ENCODE assay signal across 1 cellular context in genomic region chr17:4788159-4788806, GRCh38.
TF ChIP-seq lines count a peak whose summit lies in the region.

No MANE protein-coding gene starts in this region.

TF ChIP-seq in HepG2, 621 proteins besides CTCF, POLR2A, EP300 and RAD21 (continued from another document):
- peak; percentile 72; the same call in 1 of the 2 replicates for TF ChIP-seq ZFP36L1 (CRISPR knock-in tag; IDR thresholded peaks at IDR 0.05)
- TF ChIP-seq MYNN (CRISPR knock-in tag; IDR thresholded peaks at IDR 0.05; ENCODE audit: low read depth): 0 out of 2 replicates have a peak, but pooled peaks have one; percentile 7
- TF ChIP-seq ZNF274 (CRISPR knock-in tag; IDR thresholded peaks at IDR 0.05): no peak
- no peak for TF ChIP-seq ZNF800 (CRISPR knock-in tag; IDR thresholded peaks at IDR 0.05)
- no peak for TF ChIP-seq ZNF33A (CRISPR knock-in tag; IDR thresholded peaks at IDR 0.05; ENCODE audit: borderline replicate concordance)
- peak; percentile 58 for TF ChIP-seq CREM (IDR thresholded peaks at IDR 0.05)
- TF ChIP-seq CREM (CRISPR knock-in tag; IDR thresholded peaks at IDR 0.05): no peak
- TF ChIP-seq ZNF468 (CRISPR knock-in tag; IDR thresholded peaks at IDR 0.05): 0 out of 2 replicates have a peak, but pooled peaks have one; percentile 1
- TF ChIP-seq ZNF562 (CRISPR knock-in tag; IDR thresholded peaks at IDR 0.05; ENCODE audit: borderline replicate concordance): no peak
- TF ChIP-seq ATF2 (CRISPR knock-in tag; IDR thresholded peaks at IDR 0.05): 0 out of 2 replicates have a peak, but pooled peaks have one; percentile 2
- no peak for TF ChIP-seq ZKSCAN5 (CRISPR knock-in tag; IDR thresholded peaks at IDR 0.05)
